8 cellular contexts compared by ENCODE assay signal in genomic region chr20:25408170-25408547, GRCh38. TPM values are rescaled to one million over a fixed set of nuclear protein-coding genes. Genes with fewer than 3 reads are reported as not detected.
DNase-seq lines count a peak whose midpoint lies in the region; ATAC-seq and TF ChIP-seq lines count a peak whose summit lies in the region.

No MANE protein-coding gene starts in this region.

- H3K27me3 Mint-ChIP-seq in chondrocyte (ENCODE audit: low read depth), result no peaks in the 10 kb centered on the region
- H3K27me3 Mint-ChIP-seq in naive thymus-derived CD4-positive, alpha-beta T cell, result no peaks in the 10 kb centered on the region

- TF ChIP-seq POLR2A in GM18505 (IDR thresholded peaks at IDR 0.05; ENCODE audit: borderline replicate concordance, extremely low read depth, insufficient read depth, insufficient read length), result no peak

- DNase-seq in BE2C (no peak), LHCN-M2 (ENCODE audit: low read depth) (peak; percentile 16), chondrocyte (ENCODE audit: low spot score) (no peak), SK-N-DZ (ENCODE audit: low spot score) (no peak), cerebellar nuclear complex (lab: John Stamatoyannopoulos, UW) (no peak)
- no peak for DNase-seq in naive thymus-derived CD4-positive, alpha-beta T cell

- H3K4me3 ChIP-seq in BE2C (ENCODE audit: low read depth, low read length), result peak overlapping the region; percentile 81
- peak overlapping the region; percentile 75 for H3K4me3 ChIP-seq in naive thymus-derived CD4-positive, alpha-beta T cell (ENCODE audit: low read length)

- CTCF ChIA-PET in naive thymus-derived CD4-positive, alpha-beta T cell (lab: Charles Lee), result interaction anchor here (1.2 to 1.7 kb wide), 3 partner anchors 10 to 112 kb away, joined by 3 to 8 read pairs (median 3); no protein-coding TSS in a partner anchor

- H3K4me3 Mint-ChIP-seq in chondrocyte (ENCODE audit: unreplicated experiment), result peak overlapping the region; percentile 88
- H3K4me3 Mint-ChIP-seq in naive thymus-derived CD4-positive, alpha-beta T cell, result peak overlapping the region; percentile 77 to 95 (median 92)

- no peak for ATAC-seq in naive thymus-derived CD4-positive, alpha-beta T cell
- ATAC-seq in GM18505 (IDR thresholded peaks at IDR 0.05; ENCODE audit: unreplicated experiment) (no peak), GM21576 (IDR thresholded peaks at IDR 0.05; ENCODE audit: unreplicated experiment) (no peak)

- H3K36me3 ChIP-seq in BE2C, result no peaks in the 10 kb centered on the region; the same call in 1 of the 2 replicates
- H3K36me3 ChIP-seq in naive thymus-derived CD4-positive, alpha-beta T cell (ENCODE audit: control insufficient read depth in 2 of 3, insufficient read depth in 3 of 3, low read length in 3 of 3), result no peaks in the 10 kb centered on the region

- H3K27ac ChIP-seq in naive thymus-derived CD4-positive, alpha-beta T cell (ENCODE audit: low read depth, low read length), result peak overlapping the region; percentile 57

- H3K27ac Mint-ChIP-seq in chondrocyte (ENCODE audit: unreplicated experiment), result peak overlapping the region; percentile 90
- peak overlapping the region in 6 of 9 donors; percentile 28 to 93 (median 70) for H3K27ac Mint-ChIP-seq in naive thymus-derived CD4-positive, alpha-beta T cell

- H3K27me3 ChIP-seq in BE2C, result no peaks in the 10 kb centered on the region
- no peaks in the 10 kb centered on the region for H3K27me3 ChIP-seq in naive thymus-derived CD4-positive, alpha-beta T cell (ENCODE audit: control insufficient read depth in 2 of 2, insufficient read depth in 2 of 2, low read length in 2 of 2)

- H3K9me3 ChIP-seq in BE2C, result no peaks in the 10 kb centered on the region
- peaks cover 0 to 11% (median 2%) of the 10 kb centered on the region in 3 experiments for H3K9me3 ChIP-seq in naive thymus-derived CD4-positive, alpha-beta T cell (ENCODE audit: control insufficient read depth in 2 of 3, low read length in 3 of 3)

- H3K4me1 Mint-ChIP-seq in chondrocyte (ENCODE audit: low read depth), result peaks cover 23% of the 10 kb centered on the region
- peaks cover 4 to 25% (median 13%) of the 10 kb centered on the region in 7 donors for H3K4me1 Mint-ChIP-seq in naive thymus-derived CD4-positive, alpha-beta T cell

- TF ChIP-seq CTCF in BE2C (IDR thresholded peaks at IDR 0.05; ENCODE audit: low read depth, low read length) (no peak), chondrocyte (IDR thresholded peaks at IDR 0.05) (no peak)

- H3K9me3 Mint-ChIP-seq in chondrocyte (ENCODE audit: low read depth), result peaks cover 9% of the 10 kb centered on the region
- H3K9me3 Mint-ChIP-seq in naive thymus-derived CD4-positive, alpha-beta T cell, result peaks cover 0 to 16% (median 9%) of the 10 kb centered on the region in 11 donors

- POLR2A ChIA-PET in naive thymus-derived CD4-positive, alpha-beta T cell (lab: Charles Lee), result interaction anchor here (1.4 kb wide), 1 partner anchor 213 kb away, joined by 7 read pairs; the partner anchor contains the start of gene ENTPD6

- H3K4me1 ChIP-seq in BE2C, result no peaks in the 10 kb centered on the region
- H3K4me1 ChIP-seq in naive thymus-derived CD4-positive, alpha-beta T cell (ENCODE audit: control insufficient read depth in 2 of 2, insufficient read depth in 2 of 2, low read length in 2 of 2), result peaks cover 6 to 11% of the 10 kb centered on the region in 2 donors

- intact Hi-C loops in naive thymus-derived CD4-positive, alpha-beta T cell (cut with micrococcal nuclease), result loop anchor here (5.0 kb wide), 3 partner anchors 161 to 351 kb away; partner anchors contain the start of genes PYGB (in 2 of the 2), ACSS1 (in 1 of the 2) and NANP (in 1 of the 2)

- peaks cover 4% of the 10 kb centered on the region for H3K36me3 Mint-ChIP-seq in chondrocyte (ENCODE audit: low read depth)
- H3K36me3 Mint-ChIP-seq in naive thymus-derived CD4-positive, alpha-beta T cell, result peaks cover 0 to 10% (median 4%) of the 10 kb centered on the region in 5 donors

RNA-seq across cellular contexts. Expression of gene GINS1, which starts 0.7 kb away (rescaled TPM):
- 3.8 TPM for polyA plus RNA-seq in BE2C (2012; ENCODE audit: insufficient read depth, insufficient read length, low read depth)
- total RNA-seq in LHCN-M2 (2014; rRNA removed) (24.4 and 31.1 TPM in 2 replicates), chondrocyte (3.5 to 7.3 TPM (median 4.9 TPM) in 3 replicates)
- polyA plus RNA-seq in LHCN-M2 (2012), result 7.9 TPM
- 10 to 100 TPM in 1 of 5 experiments, under 1 TPM in 4; 0.44 to 24.9 (median 0.81) TPM for total RNA-seq in naive thymus-derived CD4-positive, alpha-beta T cell
- 1 to 10 TPM in 1 of 2 donors, under 1 TPM in 1; 0.93 to 1.1 TPM for polyA plus RNA-seq in naive thymus-derived CD4-positive, alpha-beta T cell
- 44.3 and 56.2 TPM in 2 replicates for polyA plus RNA-seq in SK-N-DZ (2014; cell fraction: cytosol; rRNA removed)
- polyA plus RNA-seq in SK-N-DZ (2014; cell fraction: nucleus; rRNA removed), result 27.2 and 28.9 TPM in 2 replicates

RNA-seq across cellular contexts. Expression of gene ABHD12, which starts 17.5 kb away (rescaled TPM):
- 93.2 TPM for polyA plus RNA-seq in BE2C (2012; ENCODE audit: insufficient read depth, insufficient read length, low read depth)
- 47.8 and 48.8 TPM in 2 replicates for total RNA-seq in LHCN-M2 (2014; rRNA removed)
- 70.1 TPM for polyA plus RNA-seq in LHCN-M2 (2012)
- total RNA-seq in chondrocyte, result 45.4 to 49.4 TPM (median 48.8 TPM) in 3 replicates
- total RNA-seq in naive thymus-derived CD4-positive, alpha-beta T cell, result 10 to 100 TPM; 16.5 to 27.6 (median 22.5) TPM
- 10 to 100 TPM; 24.4 to 29.7 TPM for polyA plus RNA-seq in naive thymus-derived CD4-positive, alpha-beta T cell
- polyA plus RNA-seq in SK-N-DZ (2014; cell fraction: cytosol; rRNA removed), result 43.7 and 59.4 TPM in 2 replicates
- 41.4 and 50.6 TPM in 2 replicates for polyA plus RNA-seq in SK-N-DZ (2014; cell fraction: nucleus; rRNA removed)
